In the genomic region with DNA sequence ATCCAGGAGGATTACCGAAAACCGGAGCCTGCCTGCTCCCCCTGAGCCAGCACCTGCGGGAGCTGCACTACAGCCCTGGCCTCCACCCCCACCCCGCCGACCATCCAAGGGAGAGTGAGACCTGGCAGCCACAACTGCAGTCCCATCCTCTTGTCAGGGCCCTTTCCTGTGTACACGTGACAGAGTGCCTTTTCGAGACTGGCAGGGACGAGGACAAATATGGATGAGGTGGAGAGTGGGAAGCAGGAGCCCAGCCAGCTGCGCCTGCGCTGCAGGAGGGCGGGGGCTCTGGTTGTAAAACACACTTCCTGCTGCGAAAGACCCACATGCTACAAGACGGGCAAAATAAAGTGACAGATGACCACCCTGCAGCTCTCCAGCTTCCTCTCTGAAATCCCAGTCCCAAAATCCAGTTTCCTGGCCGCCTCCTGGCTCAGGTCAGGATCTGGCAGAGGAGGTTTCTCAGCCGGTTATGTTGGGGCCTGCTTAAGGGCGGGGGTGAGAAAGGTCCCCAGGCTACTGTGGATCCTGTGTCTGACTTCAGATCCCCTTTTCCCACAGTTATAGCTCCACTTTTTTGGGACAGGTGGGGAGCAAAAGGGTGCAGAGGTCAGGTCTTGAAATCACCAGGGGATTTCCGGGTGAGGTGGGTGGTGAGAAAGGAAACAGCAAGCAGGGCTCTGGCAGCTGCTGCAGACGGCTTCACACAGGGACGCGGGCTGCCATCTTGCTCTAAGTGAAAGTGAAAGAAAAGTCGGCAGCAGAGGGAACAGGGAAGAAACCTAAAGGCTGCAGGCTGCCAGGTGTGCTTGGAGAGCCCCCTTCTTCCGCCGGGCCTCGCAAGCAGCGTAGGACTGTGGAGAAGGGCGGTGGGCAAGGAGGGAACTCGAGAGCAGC, we compare ENCODE assay signal across 1 cellular context.
TF ChIP-seq lines count a peak whose summit lies in the region.

A gene with protein sequence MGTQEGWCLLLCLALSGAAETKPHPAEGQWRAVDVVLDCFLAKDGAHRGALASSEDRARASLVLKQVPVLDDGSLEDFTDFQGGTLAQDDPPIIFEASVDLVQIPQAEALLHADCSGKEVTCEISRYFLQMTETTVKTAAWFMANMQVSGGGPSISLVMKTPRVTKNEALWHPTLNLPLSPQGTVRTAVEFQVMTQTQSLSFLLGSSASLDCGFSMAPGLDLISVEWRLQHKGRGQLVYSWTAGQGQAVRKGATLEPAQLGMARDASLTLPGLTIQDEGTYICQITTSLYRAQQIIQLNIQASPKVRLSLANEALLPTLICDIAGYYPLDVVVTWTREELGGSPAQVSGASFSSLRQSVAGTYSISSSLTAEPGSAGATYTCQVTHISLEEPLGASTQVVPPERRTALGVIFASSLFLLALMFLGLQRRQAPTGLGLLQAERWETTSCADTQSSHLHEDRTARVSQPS (plus strand): TSS at position 695 of the 897 bp plus-strand sequence. CDS start 207 bp downstream, outside the sequence.

TF ChIP-seq in K562, 482 proteins besides CTCF, POLR2A, EP300 and RAD21 (continued from another document and continues in another):
- TF ChIP-seq PTRF (tag; IDR thresholded peaks at IDR 0.05) (no peak), TAF9B (IDR thresholded peaks at IDR 0.05; ENCODE audit: partially characterized antibody) (peak; percentile 33), ELF1 (tag; IDR thresholded peaks at IDR 0.05) (no peak), NR2F6 (CRISPR knock-in tag; IDR thresholded peaks at IDR 0.05) (no peak), L3MBTL2 (IDR thresholded peaks at IDR 0.05) (peak; percentile 49; the same call in 1 of the 2 replicates), HDAC8 (tag; IDR thresholded peaks at IDR 0.05) (no peak), CCAR2 (IDR thresholded peaks at IDR 0.05; ENCODE audit: low read depth, low read length) (no peak), RHOXF2B (CRISPR knock-in tag; conservative IDR thresholded peaks at IDR 0.05) (no peak), NFE2 (IDR thresholded peaks at IDR 0.05; ENCODE audit: low read depth) (no peak), HDAC2 (IDR thresholded peaks at IDR 0.05) (no peak), FOXM1 (IDR thresholded peaks at IDR 0.05; ENCODE audit: low read depth) (no peak), FOXM1 (CRISPR knock-in tag; IDR thresholded peaks at IDR 0.05; ENCODE audit: low read depth) (no peak), NCOA6 (IDR thresholded peaks at IDR 0.05) (no peak), ELF4 (CRISPR knock-in tag; IDR thresholded peaks at IDR 0.05) (no peak), SAFB (IDR thresholded peaks at IDR 0.05; ENCODE audit: borderline replicate concordance, low read depth, low read length) (no peak), ZNF263 (CRISPR knock-in tag; IDR thresholded peaks at IDR 0.05; ENCODE audit: borderline replicate concordance) (no peak), MTA3 (IDR thresholded peaks at IDR 0.05; ENCODE audit: borderline replicate concordance) (no peak), NCOA2 (IDR thresholded peaks at IDR 0.05; ENCODE audit: partially characterized antibody in 2 of 2) (no peak), CHD2 (IDR thresholded peaks at IDR 0.05; ENCODE audit: low read depth, low read length) (no peak), CBX5 (IDR thresholded peaks at IDR 0.05; ENCODE audit: borderline replicate concordance, low read depth) (no peak), ZFX (CRISPR knock-in tag; IDR thresholded peaks at IDR 0.05) (peak; percentile 74), E2F3 (CRISPR knock-in tag; IDR thresholded peaks at IDR 0.05) (no peak), GABPB1 (CRISPR knock-in tag; IDR thresholded peaks at IDR 0.05) (no peak), ZNF695 (CRISPR knock-in tag; IDR thresholded peaks at IDR 0.05) (no peak), ZNF766 (CRISPR knock-in tag; conservative IDR thresholded peaks at IDR 0.05) (peak; percentile 71), GABPA (tag; conservative IDR thresholded peaks at IDR 0.05; ENCODE audit: low read depth) (0 out of 2 replicates have a peak, but pooled peaks have one; percentile 14), ZNF431 (CRISPR knock-in tag; IDR thresholded peaks at IDR 0.05) (no peak), CREB1 (IDR thresholded peaks at IDR 0.05) (no peak), CREB1 (CRISPR knock-in tag; IDR thresholded peaks at IDR 0.05) (no peak), STAT5A (IDR thresholded peaks at IDR 0.05; ENCODE audit: borderline replicate concordance, low read length) (no peak), NFRKB (IDR thresholded peaks at IDR 0.05; ENCODE audit: low read depth) (peak; percentile 69; the same call in 1 of the 2 replicates), BMI1 (IDR thresholded peaks at IDR 0.05; ENCODE audit: low read length) (no peak), TBP (optimal IDR thresholded peaks at IDR 0.05; ENCODE audit: low read depth, low read length) (peak; percentile 11), KLF1 (tag; IDR thresholded peaks at IDR 0.05) (no peak), ZNF445 (CRISPR knock-in tag; IDR thresholded peaks at IDR 0.05; ENCODE audit: low read depth) (no peak), SMAD4 (CRISPR knock-in tag; conservative IDR thresholded peaks at IDR 0.05) (no peak), SIN3A (IDR thresholded peaks at IDR 0.05; ENCODE audit: borderline replicate concordance in 2 of 2, control insufficient read depth in 1 of 2, low read depth in 2 of 2, low read length in 2 of 2) (no peak), ZBTB17 (CRISPR knock-in tag; IDR thresholded peaks at IDR 0.05) (no peak), CREM (IDR thresholded peaks at IDR 0.05; ENCODE audit: low read depth) (no peak), POLR2G (IDR thresholded peaks at IDR 0.05; ENCODE audit: low read depth, low read length) (peak; percentile 43; the same call in 1 of the 2 replicates)
- TF ChIP-seq, protein P1, sequence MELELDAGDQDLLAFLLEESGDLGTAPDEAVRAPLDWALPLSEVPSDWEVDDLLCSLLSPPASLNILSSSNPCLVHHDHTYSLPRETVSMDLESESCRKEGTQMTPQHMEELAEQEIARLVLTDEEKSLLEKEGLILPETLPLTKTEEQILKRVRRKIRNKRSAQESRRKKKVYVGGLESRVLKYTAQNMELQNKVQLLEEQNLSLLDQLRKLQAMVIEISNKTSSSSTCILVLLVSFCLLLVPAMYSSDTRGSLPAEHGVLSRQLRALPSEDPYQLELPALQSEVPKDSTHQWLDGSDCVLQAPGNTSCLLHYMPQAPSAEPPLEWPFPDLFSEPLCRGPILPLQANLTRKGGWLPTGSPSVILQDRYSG (tag; conservative IDR thresholded peaks at IDR 0.05; ENCODE audit: low read depth): no peak
- TF ChIP-seq, protein P2, sequence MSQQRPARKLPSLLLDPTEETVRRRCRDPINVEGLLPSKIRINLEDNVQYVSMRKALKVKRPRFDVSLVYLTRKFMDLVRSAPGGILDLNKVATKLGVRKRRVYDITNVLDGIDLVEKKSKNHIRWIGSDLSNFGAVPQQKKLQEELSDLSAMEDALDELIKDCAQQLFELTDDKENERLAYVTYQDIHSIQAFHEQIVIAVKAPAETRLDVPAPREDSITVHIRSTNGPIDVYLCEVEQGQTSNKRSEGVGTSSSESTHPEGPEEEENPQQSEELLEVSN (IDR thresholded peaks at IDR 0.05; ENCODE audit: borderline replicate concordance in 1 of 2, extremely low read depth in 1 of 2, insufficient read depth in 1 of 2, insufficient read length in 1 of 2, low read depth in 1 of 2, low read length in 1 of 2, poor library complexity in 1 of 2, severe bottlenecking in 1 of 2): no peak
- TF ChIP-seq, protein P3, sequence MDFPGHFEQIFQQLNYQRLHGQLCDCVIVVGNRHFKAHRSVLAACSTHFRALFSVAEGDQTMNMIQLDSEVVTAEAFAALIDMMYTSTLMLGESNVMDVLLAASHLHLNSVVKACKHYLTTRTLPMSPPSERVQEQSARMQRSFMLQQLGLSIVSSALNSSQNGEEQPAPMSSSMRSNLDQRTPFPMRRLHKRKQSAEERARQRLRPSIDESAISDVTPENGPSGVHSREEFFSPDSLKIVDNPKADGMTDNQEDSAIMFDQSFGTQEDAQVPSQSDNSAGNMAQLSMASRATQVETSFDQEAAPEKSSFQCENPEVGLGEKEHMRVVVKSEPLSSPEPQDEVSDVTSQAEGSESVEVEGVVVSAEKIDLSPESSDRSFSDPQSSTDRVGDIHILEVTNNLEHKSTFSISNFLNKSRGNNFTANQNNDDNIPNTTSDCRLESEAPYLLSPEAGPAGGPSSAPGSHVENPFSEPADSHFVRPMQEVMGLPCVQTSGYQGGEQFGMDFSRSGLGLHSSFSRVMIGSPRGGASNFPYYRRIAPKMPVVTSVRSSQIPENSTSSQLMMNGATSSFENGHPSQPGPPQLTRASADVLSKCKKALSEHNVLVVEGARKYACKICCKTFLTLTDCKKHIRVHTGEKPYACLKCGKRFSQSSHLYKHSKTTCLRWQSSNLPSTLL (IDR thresholded peaks at IDR 0.05): no peak
- TF ChIP-seq, protein P4, sequence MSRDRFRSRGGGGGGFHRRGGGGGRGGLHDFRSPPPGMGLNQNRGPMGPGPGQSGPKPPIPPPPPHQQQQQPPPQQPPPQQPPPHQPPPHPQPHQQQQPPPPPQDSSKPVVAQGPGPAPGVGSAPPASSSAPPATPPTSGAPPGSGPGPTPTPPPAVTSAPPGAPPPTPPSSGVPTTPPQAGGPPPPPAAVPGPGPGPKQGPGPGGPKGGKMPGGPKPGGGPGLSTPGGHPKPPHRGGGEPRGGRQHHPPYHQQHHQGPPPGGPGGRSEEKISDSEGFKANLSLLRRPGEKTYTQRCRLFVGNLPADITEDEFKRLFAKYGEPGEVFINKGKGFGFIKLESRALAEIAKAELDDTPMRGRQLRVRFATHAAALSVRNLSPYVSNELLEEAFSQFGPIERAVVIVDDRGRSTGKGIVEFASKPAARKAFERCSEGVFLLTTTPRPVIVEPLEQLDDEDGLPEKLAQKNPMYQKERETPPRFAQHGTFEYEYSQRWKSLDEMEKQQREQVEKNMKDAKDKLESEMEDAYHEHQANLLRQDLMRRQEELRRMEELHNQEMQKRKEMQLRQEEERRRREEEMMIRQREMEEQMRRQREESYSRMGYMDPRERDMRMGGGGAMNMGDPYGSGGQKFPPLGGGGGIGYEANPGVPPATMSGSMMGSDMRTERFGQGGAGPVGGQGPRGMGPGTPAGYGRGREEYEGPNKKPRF (IDR thresholded peaks at IDR 0.05; ENCODE audit: low read depth, low read length): no peak
- TF ChIP-seq, protein P5, sequence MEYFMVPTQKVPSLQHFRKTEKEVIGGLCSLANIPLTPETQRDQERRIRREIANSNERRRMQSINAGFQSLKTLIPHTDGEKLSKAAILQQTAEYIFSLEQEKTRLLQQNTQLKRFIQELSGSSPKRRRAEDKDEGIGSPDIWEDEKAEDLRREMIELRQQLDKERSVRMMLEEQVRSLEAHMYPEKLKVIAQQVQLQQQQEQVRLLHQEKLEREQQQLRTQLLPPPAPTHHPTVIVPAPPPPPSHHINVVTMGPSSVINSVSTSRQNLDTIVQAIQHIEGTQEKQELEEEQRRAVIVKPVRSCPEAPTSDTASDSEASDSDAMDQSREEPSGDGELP (CRISPR knock-in tag; IDR thresholded peaks at IDR 0.05; ENCODE audit: borderline replicate concordance): no peak; the same call in 1 of the 2 replicates
- TF ChIP-seq, protein P6, sequence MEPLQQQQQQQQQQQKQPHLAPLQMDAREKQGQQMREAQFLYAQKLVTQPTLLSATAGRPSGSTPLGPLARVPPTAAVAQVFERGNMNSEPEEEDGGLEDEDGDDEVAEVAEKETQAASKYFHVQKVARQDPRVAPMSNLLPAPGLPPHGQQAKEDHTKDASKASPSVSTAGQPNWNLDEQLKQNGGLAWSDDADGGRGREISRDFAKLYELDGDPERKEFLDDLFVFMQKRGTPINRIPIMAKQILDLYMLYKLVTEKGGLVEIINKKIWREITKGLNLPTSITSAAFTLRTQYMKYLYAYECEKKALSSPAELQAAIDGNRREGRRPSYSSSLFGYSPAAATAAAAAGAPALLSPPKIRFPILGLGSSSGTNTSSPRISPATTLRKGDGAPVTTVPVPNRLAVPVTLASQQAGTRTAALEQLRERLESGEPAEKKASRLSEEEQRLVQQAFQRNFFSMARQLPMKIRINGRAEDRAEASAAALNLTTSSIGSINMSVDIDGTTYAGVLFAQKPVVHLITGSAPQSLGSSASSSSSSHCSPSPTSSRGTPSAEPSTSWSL (CRISPR knock-in tag; IDR thresholded peaks at IDR 0.05; ENCODE audit: borderline replicate concordance): no peak
- TF ChIP-seq, protein P7, sequence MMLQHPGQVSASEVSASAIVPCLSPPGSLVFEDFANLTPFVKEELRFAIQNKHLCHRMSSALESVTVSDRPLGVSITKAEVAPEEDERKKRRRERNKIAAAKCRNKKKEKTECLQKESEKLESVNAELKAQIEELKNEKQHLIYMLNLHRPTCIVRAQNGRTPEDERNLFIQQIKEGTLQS (IDR thresholded peaks at IDR 0.05): no peak
- TF ChIP-seq, protein P7 (CRISPR knock-in tag; conservative IDR thresholded peaks at IDR 0.05): no peak
- TF ChIP-seq, protein P8, sequence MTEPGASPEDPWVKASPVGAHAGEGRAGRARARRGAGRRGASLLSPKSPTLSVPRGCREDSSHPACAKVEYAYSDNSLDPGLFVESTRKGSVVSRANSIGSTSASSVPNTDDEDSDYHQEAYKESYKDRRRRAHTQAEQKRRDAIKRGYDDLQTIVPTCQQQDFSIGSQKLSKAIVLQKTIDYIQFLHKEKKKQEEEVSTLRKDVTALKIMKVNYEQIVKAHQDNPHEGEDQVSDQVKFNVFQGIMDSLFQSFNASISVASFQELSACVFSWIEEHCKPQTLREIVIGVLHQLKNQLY (CRISPR knock-in tag; conservative IDR thresholded peaks at IDR 0.05): no peak
- TF ChIP-seq, protein P9, sequence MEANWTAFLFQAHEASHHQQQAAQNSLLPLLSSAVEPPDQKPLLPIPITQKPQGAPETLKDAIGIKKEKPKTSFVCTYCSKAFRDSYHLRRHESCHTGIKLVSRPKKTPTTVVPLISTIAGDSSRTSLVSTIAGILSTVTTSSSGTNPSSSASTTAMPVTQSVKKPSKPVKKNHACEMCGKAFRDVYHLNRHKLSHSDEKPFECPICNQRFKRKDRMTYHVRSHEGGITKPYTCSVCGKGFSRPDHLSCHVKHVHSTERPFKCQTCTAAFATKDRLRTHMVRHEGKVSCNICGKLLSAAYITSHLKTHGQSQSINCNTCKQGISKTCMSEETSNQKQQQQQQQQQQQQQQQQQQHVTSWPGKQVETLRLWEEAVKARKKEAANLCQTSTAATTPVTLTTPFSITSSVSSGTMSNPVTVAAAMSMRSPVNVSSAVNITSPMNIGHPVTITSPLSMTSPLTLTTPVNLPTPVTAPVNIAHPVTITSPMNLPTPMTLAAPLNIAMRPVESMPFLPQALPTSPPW (CRISPR knock-in tag; IDR thresholded peaks at IDR 0.05): 0 out of 2 replicates have a peak, but pooled peaks have one; percentile 26
- TF ChIP-seq, protein P10, sequence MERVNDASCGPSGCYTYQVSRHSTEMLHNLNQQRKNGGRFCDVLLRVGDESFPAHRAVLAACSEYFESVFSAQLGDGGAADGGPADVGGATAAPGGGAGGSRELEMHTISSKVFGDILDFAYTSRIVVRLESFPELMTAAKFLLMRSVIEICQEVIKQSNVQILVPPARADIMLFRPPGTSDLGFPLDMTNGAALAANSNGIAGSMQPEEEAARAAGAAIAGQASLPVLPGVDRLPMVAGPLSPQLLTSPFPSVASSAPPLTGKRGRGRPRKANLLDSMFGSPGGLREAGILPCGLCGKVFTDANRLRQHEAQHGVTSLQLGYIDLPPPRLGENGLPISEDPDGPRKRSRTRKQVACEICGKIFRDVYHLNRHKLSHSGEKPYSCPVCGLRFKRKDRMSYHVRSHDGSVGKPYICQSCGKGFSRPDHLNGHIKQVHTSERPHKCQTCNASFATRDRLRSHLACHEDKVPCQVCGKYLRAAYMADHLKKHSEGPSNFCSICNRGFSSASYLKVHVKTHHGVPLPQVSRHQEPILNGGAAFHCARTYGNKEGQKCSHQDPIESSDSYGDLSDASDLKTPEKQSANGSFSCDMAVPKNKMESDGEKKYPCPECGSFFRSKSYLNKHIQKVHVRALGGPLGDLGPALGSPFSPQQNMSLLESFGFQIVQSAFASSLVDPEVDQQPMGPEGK (CRISPR knock-in tag; IDR thresholded peaks at IDR 0.05; ENCODE audit: borderline replicate concordance): no peak
